In genomic region chr10:77139746-77140145, GRCh38 we compare ENCODE assay signal across 20 cellular contexts.
DNase-seq lines count a peak whose midpoint lies in the region; ATAC-seq, FAIRE-seq and TF ChIP-seq lines count a peak whose summit lies in the region.
"Had no signal": no experiment of that assay in that cellular context is flagged by ENCODE, and none has a peak within 500 bp of the region (broad histone marks: within the 10 kb centered on the region; RNA-seq: fewer than 3 reads in every experiment).

No MANE protein-coding gene starts in this region.

- H3K27ac ChIP-seq in A549 (0 out of 6 replicates have a peak overlapping the region, but pooled peaks of 1 of the 2 experiments have one; percentile 11), K562 (ENCODE audit: extremely low read depth, low read depth, low read length) (no peak overlapping the region), hepatocyte (peak overlapping the region; percentile 25)

- in situ Hi-C loops in K562 (cut with MboI) = no loop called here

- POLR2A ChIA-PET in A549 (lab: Yijun Ruan, JAX) (no interaction called here), K562 (lab: Yijun Ruan, JAX) (no interaction called here)

- H3K36me3 ChIP-seq in K562 (ENCODE audit: control insufficient read depth, insufficient read depth, low read length) = no peaks in the 10 kb centered on the region
- no peaks in the 10 kb centered on the region for H3K36me3 ChIP-seq in hepatocyte (replicated peaks; ENCODE audit: insufficient read depth, low read depth)
- H3K36me3 ChIP-seq: HAP-1 had no signal

- no peak overlapping the region for H3K4me2 ChIP-seq in A549
- H3K4me2 ChIP-seq in K562 (ENCODE audit: insufficient read depth, low read length) = no peak overlapping the region
- no peak overlapping the region for H3K4me2 ChIP-seq in hepatocyte
- H3K4me2 ChIP-seq: GM23338 had no signal

- no peak overlapping the region for H3K4me3 Mint-ChIP-seq in nephron progenitor cell
- H3K4me3 Mint-ChIP-seq: CD4-positive, alpha-beta memory T cell; GM23338; HFFc6 had no signal

- no peak overlapping the region for H3K9ac ChIP-seq in K562 (ENCODE audit: insufficient read depth in 1 of 2, low read depth in 2 of 2, low read length in 2 of 2)

- no peaks in the 10 kb centered on the region for H3K9me3 ChIP-seq in A549
- no peaks in the 10 kb centered on the region for H3K9me3 ChIP-seq in K562 (replicated peaks; ENCODE audit: control insufficient read depth, insufficient read depth, low read depth, low read length)
- no peaks in the 10 kb centered on the region for H3K9me3 ChIP-seq in hepatocyte (ENCODE audit: low read depth)
- H3K9me3 ChIP-seq: HAP-1 had no signal

- H3K27me3 Mint-ChIP-seq in nephron progenitor cell (ENCODE audit: low read depth, poor library complexity) = peaks cover 8% of the 10 kb centered on the region

- no peaks in the 10 kb centered on the region for H3K9me3 Mint-ChIP-seq in nephron progenitor cell
- H3K9me3 Mint-ChIP-seq: CD4-positive, alpha-beta memory T cell; GM23338; HFFc6 had no signal

- H3K4me3 ChIP-seq in A549 (no peak overlapping the region), K562 (no peak overlapping the region), hepatocyte (no peak overlapping the region)
- H3K4me3 ChIP-seq: GM23338, HAP-1 had no signal

- no peak for TF ChIP-seq CTCF in A549 (IDR thresholded peaks at IDR 0.05)
- no peak for TF ChIP-seq CTCF in K562 (IDR thresholded peaks at IDR 0.05 in 2 of 3, conservative IDR thresholded peaks at IDR 0.05 in 1 of 3; ENCODE audit: insufficient read depth in 2 of 3, low read depth in 1 of 3, low read length in 3 of 3)
- no peak for TF ChIP-seq CTCF in hepatocyte (IDR thresholded peaks at IDR 0.05; ENCODE audit: poor library complexity)
- no peak for TF ChIP-seq CTCF in nephron progenitor cell (IDR thresholded peaks at IDR 0.05)

- WGBS in A549 (ENCODE audit: missing lambda C conversion rate) = 81% methylated on average over 6 of the region's 6 CpGs
- 3% methylated on average over 6 of the region's 6 CpGs for WGBS in K562 (ENCODE audit: insufficient coverage, low coverage, missing lambda C conversion rate)
- 90% methylated on average over 6 of the region's 6 CpGs for WGBS in hepatocyte (ENCODE audit: low lambda C conversion rate, missing lambda C conversion rate)

- H3K79me2 ChIP-seq in K562 (ENCODE audit: control insufficient read depth, insufficient read depth, low read length) = no peaks in the 10 kb centered on the region
- no peaks in the 10 kb centered on the region for H3K79me2 ChIP-seq in hepatocyte

- no TSS peak for BruUV-seq in K562 (replicated peaks; lab: Mats Ljungman, UMichigan)

- TF ChIP-seq RAD21 in A549 (conservative IDR thresholded peaks at IDR 0.05 in 1 of 2, IDR thresholded peaks at IDR 0.05 in 1 of 2) (no peak), K562 (CRISPR knock-in tag; conservative IDR thresholded peaks at IDR 0.05 in 1 of 2, IDR thresholded peaks at IDR 0.05 in 1 of 2) (no peak)

- FAIRE-seq in A549 (lab: Jason Lieb, UNC) (no peak), K562 (lab: Jason Lieb, UNC) (no peak)
- FAIRE-seq: GM12891, GM18507, H54 had no signal

- H3K9me1 ChIP-seq in K562 (ENCODE audit: control insufficient read depth, insufficient read depth, low read length) = no peaks in the 10 kb centered on the region

- H2AFZ ChIP-seq in K562 (ENCODE audit: low read depth, low read length) = no peak overlapping the region
- no peak overlapping the region for H2AFZ ChIP-seq in hepatocyte
- H2AFZ ChIP-seq: GM23338 had no signal

- CTCF ChIA-PET in A549 (lab: Yijun Ruan, JAX) = interaction anchor here (2.0 kb wide), 1 partner anchor 9 kb away, joined by 5 read pairs; no protein-coding TSS in a partner anchor
- CTCF ChIA-PET in K562 (lab: Yijun Ruan, JAX; ENCODE audit: low intra/inter-chr PET ratio) = no interaction called here

- H3K9me2 ChIP-seq in hepatocyte (replicated peaks; ENCODE audit: insufficient read depth) = no peaks in the 10 kb centered on the region

- no peak for TF ChIP-seq EP300 in A549 (IDR thresholded peaks at IDR 0.05)
- no peak for TF ChIP-seq EP300 in K562 (IDR thresholded peaks at IDR 0.05; ENCODE audit: low read length)

- DNase-seq in A549 (ENCODE audit: low read depth in 1 of 2, low spot score in 1 of 2) = no peak
- no peak for DNase-seq in K562 (ENCODE audit: extremely low read depth in 1 of 4, low spot score in 3 of 4)
- DNase-seq in hepatocyte (ENCODE audit: low spot score) = no peak
- no peak for DNase-seq in nephron progenitor cell
- DNase-seq in epidermal melanocyte (ENCODE audit: insufficient read length, low spot score) = no peak
- no peak for DNase-seq in stimulated activated naive CD4-positive, alpha-beta T cell treated with Interleukin-2 at 50 U/mL for 16 hours (lab: John Stamatoyannopoulos, UW)
- DNase-seq: 8988T; C1 segment of cervical spinal cord; Calu3; CD4-positive, alpha-beta memory T cell; COR-L47; DMS53; DMS79 treated with DMSO at 0.1 percent for 48 hours; GF-D8; HFFc6 had no signal

- 0 out of 5 replicates have a peak, but pooled peaks cover 0 to 10% of the 10 kb centered on the region in 2 experiments for H3K27me3 ChIP-seq in K562 (ENCODE audit: control insufficient read depth in 2 of 2, insufficient read depth in 2 of 2, low read length in 2 of 2)
- H3K27me3 ChIP-seq in hepatocyte = no peaks in the 10 kb centered on the region

- no peak overlapping the region for H3K27ac Mint-ChIP-seq in nephron progenitor cell
- H3K27ac Mint-ChIP-seq: CD4-positive, alpha-beta memory T cell; GM23338; HFFc6 had no signal

- peaks cover 11% of the 10 kb centered on the region for H3K4me1 Mint-ChIP-seq in nephron progenitor cell
- H3K4me1 Mint-ChIP-seq: CD4-positive, alpha-beta memory T cell had no signal

- H3K36me3 Mint-ChIP-seq in nephron progenitor cell (ENCODE audit: low read depth) = no peaks in the 10 kb centered on the region
- H3K36me3 Mint-ChIP-seq: CD4-positive, alpha-beta memory T cell had no signal

- no peaks in the 10 kb centered on the region for H3K4me1 ChIP-seq in A549
- H3K4me1 ChIP-seq in K562 (replicated peaks in 1 of 2; ENCODE audit: control insufficient read depth in 2 of 2, insufficient read depth in 2 of 2, low read length in 2 of 2) = no peaks in the 10 kb centered on the region
- peaks cover 11% of the 10 kb centered on the region for H3K4me1 ChIP-seq in hepatocyte (ENCODE audit: insufficient read depth)
- H3K4me1 ChIP-seq: HAP-1 had no signal

- TF ChIP-seq POLR2A in A549 (IDR thresholded peaks at IDR 0.05; ENCODE audit: low read length) = no peak
- TF ChIP-seq POLR2A in K562 (conservative IDR thresholded peaks at IDR 0.05) = no peak

- H4K20me1 ChIP-seq in K562 (replicated peaks; ENCODE audit: control insufficient read depth, insufficient read depth, low read length) (no peaks in the 10 kb centered on the region), hepatocyte (ENCODE audit: insufficient read depth, poor library complexity, severe bottlenecking) (no peaks in the 10 kb centered on the region)

- intact Hi-C loops in K562 (cut with micrococcal nuclease) = no loop called here

- no peak for ATAC-seq in A549
- ATAC-seq in K562 = no peak
- ATAC-seq: GM23338 had no signal

TF ChIP-seq in A549, 52 proteins besides CTCF, POLR2A, EP300 and RAD21 (continues in another document):
- peak; percentile 50; the same call in 1 of the 2 replicates for TF ChIP-seq NFE2L2 (conservative IDR thresholded peaks at IDR 0.05; ENCODE audit: low read length)
- TF ChIP-seq NR3C1 (IDR thresholded peaks at IDR 0.05) = no peak
- TF ChIP-seq MAFK (IDR thresholded peaks at IDR 0.05; ENCODE audit: partially characterized antibody) = peak; percentile 97
- TF ChIP-seq PHF8 (IDR thresholded peaks at IDR 0.05; ENCODE audit: borderline replicate concordance, low read depth) = no peak
- TF ChIP-seq, protein P1, sequence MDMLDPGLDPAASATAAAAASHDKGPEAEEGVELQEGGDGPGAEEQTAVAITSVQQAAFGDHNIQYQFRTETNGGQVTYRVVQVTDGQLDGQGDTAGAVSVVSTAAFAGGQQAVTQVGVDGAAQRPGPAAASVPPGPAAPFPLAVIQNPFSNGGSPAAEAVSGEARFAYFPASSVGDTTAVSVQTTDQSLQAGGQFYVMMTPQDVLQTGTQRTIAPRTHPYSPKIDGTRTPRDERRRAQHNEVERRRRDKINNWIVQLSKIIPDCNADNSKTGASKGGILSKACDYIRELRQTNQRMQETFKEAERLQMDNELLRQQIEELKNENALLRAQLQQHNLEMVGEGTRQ (IDR thresholded peaks at IDR 0.05) = no peak

TF ChIP-seq in K562, 482 proteins besides CTCF, POLR2A, EP300 and RAD21 (continues in another document):
- peak; percentile 86 for TF ChIP-seq MAFF (IDR thresholded peaks at IDR 0.05; ENCODE audit: low read length)
- no peak for TF ChIP-seq MTF1 (CRISPR knock-in tag; IDR thresholded peaks at IDR 0.05; ENCODE audit: borderline replicate concordance)
- TF ChIP-seq MYNN (IDR thresholded peaks at IDR 0.05) = no peak
- TF ChIP-seq MYNN (CRISPR knock-in tag; IDR thresholded peaks at IDR 0.05) = no peak
- TF ChIP-seq MAFG (tag; conservative IDR thresholded peaks at IDR 0.05) = peak; percentile 92
- TF ChIP-seq, protein P2, sequence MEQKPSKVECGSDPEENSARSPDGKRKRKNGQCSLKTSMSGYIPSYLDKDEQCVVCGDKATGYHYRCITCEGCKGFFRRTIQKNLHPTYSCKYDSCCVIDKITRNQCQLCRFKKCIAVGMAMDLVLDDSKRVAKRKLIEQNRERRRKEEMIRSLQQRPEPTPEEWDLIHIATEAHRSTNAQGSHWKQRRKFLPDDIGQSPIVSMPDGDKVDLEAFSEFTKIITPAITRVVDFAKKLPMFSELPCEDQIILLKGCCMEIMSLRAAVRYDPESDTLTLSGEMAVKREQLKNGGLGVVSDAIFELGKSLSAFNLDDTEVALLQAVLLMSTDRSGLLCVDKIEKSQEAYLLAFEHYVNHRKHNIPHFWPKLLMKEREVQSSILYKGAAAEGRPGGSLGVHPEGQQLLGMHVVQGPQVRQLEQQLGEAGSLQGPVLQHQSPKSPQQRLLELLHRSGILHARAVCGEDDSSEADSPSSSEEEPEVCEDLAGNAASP (IDR thresholded peaks at IDR 0.05) = no peak
- TF ChIP-seq, protein P3, sequence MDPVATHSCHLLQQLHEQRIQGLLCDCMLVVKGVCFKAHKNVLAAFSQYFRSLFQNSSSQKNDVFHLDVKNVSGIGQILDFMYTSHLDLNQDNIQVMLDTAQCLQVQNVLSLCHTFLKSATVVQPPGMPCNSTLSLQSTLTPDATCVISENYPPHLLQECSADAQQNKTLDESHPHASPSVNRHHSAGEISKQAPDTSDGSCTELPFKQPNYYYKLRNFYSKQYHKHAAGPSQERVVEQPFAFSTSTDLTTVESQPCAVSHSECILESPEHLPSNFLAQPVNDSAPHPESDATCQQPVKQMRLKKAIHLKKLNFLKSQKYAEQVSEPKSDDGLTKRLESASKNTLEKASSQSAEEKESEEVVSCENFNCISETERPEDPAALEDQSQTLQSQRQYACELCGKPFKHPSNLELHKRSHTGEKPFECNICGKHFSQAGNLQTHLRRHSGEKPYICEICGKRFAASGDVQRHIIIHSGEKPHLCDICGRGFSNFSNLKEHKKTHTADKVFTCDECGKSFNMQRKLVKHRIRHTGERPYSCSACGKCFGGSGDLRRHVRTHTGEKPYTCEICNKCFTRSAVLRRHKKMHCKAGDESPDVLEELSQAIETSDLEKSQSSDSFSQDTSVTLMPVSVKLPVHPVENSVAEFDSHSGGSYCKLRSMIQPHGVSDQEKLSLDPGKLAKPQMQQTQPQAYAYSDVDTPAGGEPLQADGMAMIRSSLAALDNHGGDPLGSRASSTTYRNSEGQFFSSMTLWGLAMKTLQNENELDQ (CRISPR knock-in tag; IDR thresholded peaks at IDR 0.05; ENCODE audit: borderline replicate concordance) = no peak

Comparison
In these comparisons a context has a peak if more than half of its experiments do, and no peak if none do; other contexts are left out.
1. Of the 35 proteins assayed by ChIP-seq in both K562 and A549: peak only in K562: none; only in A549: none; in both: MAFK; in neither: 34.